8 cellular contexts compared by ENCODE assay signal in genomic region chr1:204828352-204828850, GRCh38. TPM values are rescaled to one million over a fixed set of nuclear protein-coding genes. Genes with fewer than 3 reads are reported as not detected.
A peak's percentile ranks its signal among the peaks of the same experiment; 100 is the strongest.
DNase-seq lines count a peak whose midpoint lies in the region; ATAC-seq, FAIRE-seq and TF ChIP-seq lines count a peak whose summit lies in the region.

No MANE protein-coding gene starts in this region.

- H3K4me3 Mint-ChIP-seq in Caco-2 (ENCODE audit: unreplicated experiment), result no peak overlapping the region
- peak overlapping the region; percentile 61 for H3K4me3 Mint-ChIP-seq in activated B cell treated with CpG ODN at 0.5 μM for 24 hours

- dilution Hi-C loops in endothelial cell of umbilical vein (cut with MboI; ENCODE audit: extremely low pct_ligation_motif_present, low sequenced_read_pairs), result no loop called here

- CTCF ChIA-PET in Caco-2 (lab: Charles Lee), result interaction anchor here (1.2 to 2.5 kb wide), 2 partner anchors 21 to 114 kb away, joined by 3 to 11 read pairs; no protein-coding TSS in a partner anchor
- CTCF ChIA-PET in activated B cell treated with CpG ODN at 0.5 μM for 24 hours (lab: Charles Lee), result no interaction called here
- CTCF ChIA-PET in endothelial cell of umbilical vein (lab: Charles Lee), result interaction anchor here (1.1 to 1.4 kb wide), 2 partner anchors 21 to 22 kb away, joined by 3 to 6 read pairs; no protein-coding TSS in a partner anchor

- H2AFZ ChIP-seq in MM.1S (ENCODE audit: low read length), result 0 out of 2 replicates have a peak overlapping the region, but pooled peaks have one; percentile 11
- H2AFZ ChIP-seq in endothelial cell of umbilical vein (ENCODE audit: low read depth, low read length), result no peak overlapping the region

- no peaks in the 10 kb centered on the region for H3K9me2 ChIP-seq in MM.1S (replicated peaks; ENCODE audit: insufficient read depth, low read length)

- intact Hi-C loops in Caco-2 (cut with micrococcal nuclease; ENCODE audit: unreplicated experiment), result loop anchor here (5.0 kb wide), 1 partner anchor 134 kb away; no protein-coding TSS in a partner anchor
- intact Hi-C loops in activated B cell treated with CpG ODN at 0.5 μM for 24 hours (cut with micrococcal nuclease), result no loop called here
- intact Hi-C loops in endothelial cell of umbilical vein (cut with micrococcal nuclease), result loop anchor here (5.0 kb wide), 1 partner anchor 114 kb away; no protein-coding TSS in a partner anchor

- H3K27ac Mint-ChIP-seq in Caco-2 (ENCODE audit: unreplicated experiment), result no peak overlapping the region
- no peak overlapping the region for H3K27ac Mint-ChIP-seq in activated B cell treated with CpG ODN at 0.5 μM for 24 hours

- peak overlapping the region; percentile 28; the same call in 1 of the 2 replicates for H3K4me2 ChIP-seq in MM.1S (ENCODE audit: low read depth, low read length)
- no peak overlapping the region for H3K4me2 ChIP-seq in endothelial cell of umbilical vein (ENCODE audit: insufficient read depth, low read length)

- H3K9me3 ChIP-seq in Caco-2 (no peaks in the 10 kb centered on the region), MM.1S (replicated peaks; ENCODE audit: insufficient read depth, low read length) (no peaks in the 10 kb centered on the region), endothelial cell of umbilical vein (replicated peaks; ENCODE audit: control insufficient read depth, insufficient read depth, low read length) (no peaks in the 10 kb centered on the region), mesodermal cell (ENCODE audit: control insufficient read depth, low read length) (no peaks in the 10 kb centered on the region)

- ATAC-seq in activated B cell treated with CpG ODN at 0.5 μM for 24 hours (ENCODE audit: low read depth) (peak; percentile 75), GM19351 (IDR thresholded peaks at IDR 0.05; ENCODE audit: unreplicated experiment) (no peak)

- H3K9me3 Mint-ChIP-seq in Caco-2 (ENCODE audit: unreplicated experiment), result no peaks in the 10 kb centered on the region
- no peaks in the 10 kb centered on the region for H3K9me3 Mint-ChIP-seq in activated B cell treated with CpG ODN at 0.5 μM for 24 hours

- FAIRE-seq in endothelial cell of umbilical vein (lab: Jason Lieb, UNC), result no peak

- H3K27ac ChIP-seq in MM.1S (ENCODE audit: low read length) (no peak overlapping the region), endothelial cell of umbilical vein (ENCODE audit: insufficient read depth, low read depth, low read length) (no peak overlapping the region), mesodermal cell (ENCODE audit: low read depth, low read length, severe bottlenecking) (no peak overlapping the region)

- H4K20me1 ChIP-seq in MM.1S (ENCODE audit: insufficient read depth, low read length), result no peaks in the 10 kb centered on the region
- H4K20me1 ChIP-seq in endothelial cell of umbilical vein (replicated peaks; ENCODE audit: control insufficient read depth, extremely low read depth, insufficient read depth, low read length), result no peaks in the 10 kb centered on the region

- no peaks in the 10 kb centered on the region for H3K9me1 ChIP-seq in endothelial cell of umbilical vein (replicated peaks; ENCODE audit: control insufficient read depth, extremely low read depth, insufficient read depth, low read length)

- no peak for TF ChIP-seq POLR2A in endothelial cell of umbilical vein (IDR thresholded peaks at IDR 0.05; ENCODE audit: low read depth, low read length)

- H3K9ac ChIP-seq in MM.1S (ENCODE audit: low read length) (no peak overlapping the region), endothelial cell of umbilical vein (replicated peaks; ENCODE audit: extremely low read depth, insufficient read depth, low read length) (no peak overlapping the region)

- BruUV-seq in Caco-2 (replicated peaks; lab: Mats Ljungman, UMichigan), result no TSS peak
- no TSS peak for BruUV-seq in endothelial cell of umbilical vein (replicated peaks; lab: Mats Ljungman, UMichigan)

- H3K4me1 ChIP-seq in Caco-2, result no peaks in the 10 kb centered on the region
- no peaks in the 10 kb centered on the region for H3K4me1 ChIP-seq in MM.1S (ENCODE audit: low read length)
- H3K4me1 ChIP-seq in endothelial cell of umbilical vein (ENCODE audit: control insufficient read depth, extremely low read depth, insufficient read depth, low read length), result no peaks in the 10 kb centered on the region
- H3K4me1 ChIP-seq in mesodermal cell (ENCODE audit: control insufficient read depth, insufficient read depth, low read length, poor library complexity, severe bottlenecking), result peaks cover 5% of the 10 kb centered on the region

- DNase-seq in Caco-2 (peak; percentile 52 to 77), MM.1S (peak; percentile 45), activated B cell treated with CpG ODN at 0.5 μM for 24 hours (peak; percentile 39), endothelial cell of umbilical vein (ENCODE audit: low read depth, low spot score) (peak; percentile 2), HT-29 (ENCODE audit: low spot score) (no peak)
- DNase-seq in stimulated activated CD8-positive, alpha-beta memory T cell treated with anti-CD3 and anti-CD28 coated beads, Interleukin-4, amount 100 ng/mL, for 48 hours, result peak; percentile 69

- H3K27me3 ChIP-seq in Caco-2 (replicated peaks; ENCODE audit: control insufficient read depth, insufficient read depth, low read length) (peaks cover 1% of the 10 kb centered on the region; the same call in 1 of the 2 replicates), MM.1S (replicated peaks; ENCODE audit: insufficient read depth, low read length) (0 out of 2 replicates have a peak, but pooled peaks cover 3% of the 10 kb centered on the region), endothelial cell of umbilical vein (ENCODE audit: control insufficient read depth in 2 of 2, insufficient read depth in 2 of 2, low read length in 2 of 2) (peaks cover 25 to 29% of the 10 kb centered on the region in 2 experiments)

- POLR2A ChIA-PET in Caco-2 (lab: Charles Lee), result no interaction called here
- POLR2A ChIA-PET in activated B cell treated with CpG ODN at 0.5 μM for 24 hours (lab: Charles Lee), result interaction anchor here (0.5 kb wide), 1 partner anchor 1252 kb away, joined by 3 read pairs; no protein-coding TSS in a partner anchor
- POLR2A ChIA-PET in endothelial cell of umbilical vein (lab: Charles Lee), result no interaction called here

- H3K36me3 Mint-ChIP-seq in Caco-2 (ENCODE audit: insufficient read depth, unreplicated experiment) (no peaks in the 10 kb centered on the region), activated B cell treated with CpG ODN at 0.5 μM for 24 hours (ENCODE audit: low read depth) (no peaks in the 10 kb centered on the region)

- H3K79me2 ChIP-seq in MM.1S (ENCODE audit: low read length) (no peaks in the 10 kb centered on the region), endothelial cell of umbilical vein (ENCODE audit: control insufficient read depth, insufficient read depth, low read length) (no peaks in the 10 kb centered on the region)

- H3K4me3 ChIP-seq in Caco-2 (ENCODE audit: low read depth, low read length) (peak overlapping the region; percentile 25), MM.1S (ENCODE audit: low read length) (no peak overlapping the region; the same call in 1 of the 2 replicates), endothelial cell of umbilical vein (replicated peaks in 1 of 3; ENCODE audit: insufficient read depth in 1 of 3, low read depth in 1 of 3, low read length in 3 of 3) (no peak overlapping the region), mesodermal cell (ENCODE audit: extremely low read depth, insufficient read depth, low read length, poor library complexity, severe bottlenecking) (peak overlapping the region; percentile 28)

- no peaks in the 10 kb centered on the region for H3F3A ChIP-seq in MM.1S (ENCODE audit: insufficient read depth, low read length)

- H3K36me3 ChIP-seq in Caco-2 (ENCODE audit: control insufficient read depth, insufficient read depth, low read length) (no peaks in the 10 kb centered on the region), MM.1S (replicated peaks; ENCODE audit: insufficient read depth, low read length) (no peaks in the 10 kb centered on the region), endothelial cell of umbilical vein (ENCODE audit: control insufficient read depth in 2 of 2, extremely low read depth in 1 of 2, insufficient read depth in 2 of 2, low read length in 2 of 2) (no peaks in the 10 kb centered on the region), mesodermal cell (ENCODE audit: control insufficient read depth, insufficient read depth, low read length) (no peaks in the 10 kb centered on the region)

- TF ChIP-seq CTCF in Caco-2 (IDR thresholded peaks at IDR 0.05; ENCODE audit: insufficient read depth in 1 of 2, low read depth in 1 of 2, low read length in 1 of 2, severe bottlenecking in 1 of 2, unreplicated experiment in 1 of 2), result no peak
- 0 out of 2 replicates have a peak, but pooled peaks have one; percentile 5 for TF ChIP-seq CTCF in MM.1S (IDR thresholded peaks at IDR 0.05; ENCODE audit: low read length)
- TF ChIP-seq CTCF in activated B cell treated with CpG ODN at 0.5 μM for 24 hours (IDR thresholded peaks at IDR 0.05), result no peak
- TF ChIP-seq CTCF in endothelial cell of umbilical vein (IDR thresholded peaks at IDR 0.05; ENCODE audit: extremely low read depth in 1 of 2, insufficient read depth in 1 of 2, low read depth in 1 of 2, low read length in 2 of 2), result no peak

- no peaks in the 10 kb centered on the region for H3K4me1 Mint-ChIP-seq in Caco-2 (ENCODE audit: low read depth, unreplicated experiment)
- peaks cover 8% of the 10 kb centered on the region for H3K4me1 Mint-ChIP-seq in activated B cell treated with CpG ODN at 0.5 μM for 24 hours

- peaks cover 18% of the 10 kb centered on the region for H3K27me3 Mint-ChIP-seq in Caco-2 (ENCODE audit: insufficient read depth, unreplicated experiment)
- H3K27me3 Mint-ChIP-seq in activated B cell treated with CpG ODN at 0.5 μM for 24 hours, result peaks cover 50% of the 10 kb centered on the region

- 4 to 5% methylated on average over 27 to 28 of the region's 53 CpGs for WGBS in mesodermal cell (ENCODE audit: insufficient coverage in 2 of 2), 2 experiments

TF ChIP-seq in endothelial cell of umbilical vein, 7 proteins besides CTCF, POLR2A, EP300 and RAD21 (continues in another document):
- TF ChIP-seq FOS (IDR thresholded peaks at IDR 0.05; ENCODE audit: borderline replicate concordance, insufficient read depth, low read length) (no peak), JUN (IDR thresholded peaks at IDR 0.05; ENCODE audit: borderline replicate concordance, insufficient read depth, insufficient read length, low read depth) (no peak)

RNA-seq across cellular contexts. Expression of gene NFASC, which starts 42.3 kb away (rescaled TPM):
- total RNA-seq in Caco-2 (2022) (1.3 and 1.6 TPM in 2 replicates), activated B cell treated with CpG ODN at 0.5 μM for 24 hours (0.07 TPM in 1 of 2 replicates, not detected in the other), endothelial cell of umbilical vein (not detected in 2 replicates)
- not detected in 2 replicates for polyA plus RNA-seq in endothelial cell of umbilical vein
- polyA plus RNA-seq in endothelial cell of umbilical vein (2011; cell fraction: cytosol; rRNA removed), result not detected in 2 replicates
- 0.05 TPM in 1 of 2 replicates, not detected in the other for polyA plus RNA-seq in endothelial cell of umbilical vein (2011; cell fraction: nucleus; rRNA removed)
- polyA plus RNA-seq in endothelial cell of umbilical vein (2012), result not detected in 2 replicates
- polyA minus RNA-seq in endothelial cell of umbilical vein, result not detected in 2 replicates
- polyA minus RNA-seq in endothelial cell of umbilical vein (2011; cell fraction: cytosol; rRNA and poly(A)+ RNA removed), result not detected
- not detected in 2 replicates for polyA minus RNA-seq in endothelial cell of umbilical vein (2011; cell fraction: nucleus; rRNA and poly(A)+ RNA removed)
- polyA plus RNA-seq in mesodermal cell (2013, experiment 1 of 2), result 2.8 TPM
- 1.8 TPM for polyA plus RNA-seq in mesodermal cell (2013, experiment 2 of 2)
- not detected in 2 replicates for total RNA-seq in HT-29 (2014; rRNA removed; shearing (Covaris generic))

Comparison
In these comparisons a context has a peak if more than half of its experiments do, and no peak if none do; other contexts are left out.
1. H3K4me3 ChIP-seq: peak in Caco-2 (single experiment) and mesodermal cell (single experiment); none in MM.1S (single experiment) and endothelial cell of umbilical vein (0 of 3).